In genomic region chr11:110279881-110280280, GRCh38 we compare ENCODE assay signal across 1 cellular context.
TF ChIP-seq lines count a peak whose summit lies in the region.

No MANE protein-coding gene starts in this region.

TF ChIP-seq in WTC11, 78 proteins besides CTCF, POLR2A, EP300 and RAD21 (continued from another document):
- TF ChIP-seq E2F5 (CRISPR knock-in tag; IDR thresholded peaks at IDR 0.05), result no peak
- TF ChIP-seq ZNF317 (CRISPR knock-in tag; IDR thresholded peaks at IDR 0.05; ENCODE audit: borderline replicate concordance, low read depth), result no peak
- TF ChIP-seq NR3C1 (CRISPR knock-in tag; conservative IDR thresholded peaks at IDR 0.05; ENCODE audit: low read depth), result no peak
- no peak for TF ChIP-seq TCF7 (CRISPR knock-in tag; IDR thresholded peaks at IDR 0.05; ENCODE audit: low read depth)
- no peak for TF ChIP-seq GABPB1 (CRISPR knock-in tag; IDR thresholded peaks at IDR 0.05)
- TF ChIP-seq ZNF423 (CRISPR knock-in tag; IDR thresholded peaks at IDR 0.05), result no peak
- TF ChIP-seq USF2 (CRISPR knock-in tag; IDR thresholded peaks at IDR 0.05), result no peak
- no peak for TF ChIP-seq ZNF416 (CRISPR knock-in tag; IDR thresholded peaks at IDR 0.05)
